Comparison of ENCODE assay signal across 19 cellular contexts in genomic region chr3:118972974-118973373, GRCh38.
A peak's percentile ranks its signal among the peaks of the same experiment; 100 is the strongest.
DNase-seq lines count a peak whose midpoint lies in the region; ATAC-seq and TF ChIP-seq lines count a peak whose summit lies in the region.
"Had no signal": no experiment of that assay in that cellular context is flagged by ENCODE, and none has a peak within 500 bp of the region (broad histone marks: within the 10 kb centered on the region; RNA-seq: fewer than 3 reads in every experiment).

No MANE protein-coding gene starts in this region.

- H3K36me3 Mint-ChIP-seq in activated CD4-positive, alpha-beta memory T cell treated with anti-CD3 and anti-CD28 coated beads, Interleukin-2, amount 10 ng/mL, durations not matched to agents 7 days and 5 days (ENCODE audit: low read depth): no peaks in the 10 kb centered on the region
- H3K36me3 Mint-ChIP-seq: stimulated activated effector memory CD8-positive, alpha-beta T cell treated with anti-CD3 and anti-CD28 coated beads, Interleukin-12 subunit alpha, Interleukin-12 subunit beta, amount 100 ng/mL, for 72 hours; type B pancreatic cell had no signal

- no peaks in the 10 kb centered on the region for H3K36me3 ChIP-seq in heart right ventricle
- H3K36me3 ChIP-seq: left lung, spleen had no signal

- peaks cover 2% of the 10 kb centered on the region for H3K27me3 Mint-ChIP-seq in activated CD4-positive, alpha-beta memory T cell treated with anti-CD3 and anti-CD28 coated beads, Interleukin-2, amount 10 ng/mL, durations not matched to agents 7 days and 5 days
- H3K27me3 Mint-ChIP-seq: type B pancreatic cell had no signal

- ATAC-seq in heart right ventricle: peak; percentile 63 to 94 (median 92)
- peak; percentile 48 for ATAC-seq in sciatic nerve
- no peak for ATAC-seq in GM18519 (IDR thresholded peaks at IDR 0.05; ENCODE audit: low FRiP score, unreplicated experiment)
- ATAC-seq: activated CD8-positive, alpha-beta T cell treated with anti-CD3 and anti-CD28 coated beads, Interleukin-2, amount 10 ng/mL, durations not matched to agents 7 days and 5 days; effector memory CD8-positive, alpha-beta T cell; left lung; stimulated activated effector memory CD8-positive, alpha-beta T cell treated with anti-CD3 and anti-CD28 coated beads, Interleukin-12 subunit alpha, Interleukin-12 subunit beta, amount 100 ng/mL, for 72 hours had no signal

- POLR2A ChIA-PET in activated CD4-positive, alpha-beta memory T cell treated with anti-CD3 and anti-CD28 coated beads, Interleukin-2, amount 10 ng/mL, durations not matched to agents 7 days and 5 days (lab: Charles Lee): no interaction called here

- WGBS in heart right ventricle, 2 donors: 40 to 50% methylated on average over 4 of the region's 4 CpGs

- H3K4me3 Mint-ChIP-seq in activated CD4-positive, alpha-beta memory T cell treated with anti-CD3 and anti-CD28 coated beads, Interleukin-2, amount 10 ng/mL, durations not matched to agents 7 days and 5 days: no peak overlapping the region
- H3K4me3 Mint-ChIP-seq: activated CD8-positive, alpha-beta T cell treated with anti-CD3 and anti-CD28 coated beads, Interleukin-2, amount 10 ng/mL, durations not matched to agents 7 days and 5 days; activated T-helper 1 cell treated with anti-CD3 and anti-CD28 coated beads, Interleukin-12 subunit alpha, Interleukin-12 subunit beta, Interleukin-2, Interleukin-4 antibody, amounts not matched to agents 30 ng/mL and 10 ng/mL and 1 ng/mL, durations not matched to agents 14 hours and 24 hours and 36 hours; effector memory CD8-positive, alpha-beta T cell; stimulated activated effector memory CD8-positive, alpha-beta T cell treated with anti-CD3 and anti-CD28 coated beads, Interleukin-12 subunit alpha, Interleukin-12 subunit beta, amount 100 ng/mL, for 72 hours; T-helper 1 cell treated with Interleukin-12 subunit alpha and Interleukin-12 subunit beta and Interleukin-4 antibody, amounts not matched to agents 30 μg/mL and 1 μg/mL, for 36 hours; type B pancreatic cell had no signal

- no peak overlapping the region for H3K4me3 ChIP-seq in heart right ventricle
- H3K4me3 ChIP-seq: left lung, spleen had no signal

- H3K27ac ChIP-seq in heart right ventricle: peak overlapping the region in 3 of 10 donors; percentile 41 to 73 (median 58)
- H3K27ac ChIP-seq: 22Rv1, left lung, spleen, VCaP had no signal

- peak in 1 of 9 donors; percentile 7 for TF ChIP-seq CTCF in heart right ventricle (IDR thresholded peaks at IDR 0.05)

- H3K9me3 ChIP-seq in heart right ventricle: no peaks in the 10 kb centered on the region
- H3K9me3 ChIP-seq: left lung, spleen had no signal

- peaks cover 0 to 26% (median 5%) of the 10 kb centered on the region in 9 donors for H3K4me1 ChIP-seq in heart right ventricle
- H3K4me1 ChIP-seq: left lung, spleen had no signal

- intact Hi-C loops in heart right ventricle (cut with DNase I): no loop called here
- intact Hi-C loops in sciatic nerve (cut with DNase I): no loop called here

- H3K27me3 ChIP-seq in heart right ventricle: no peaks in the 10 kb centered on the region
- H3K27me3 ChIP-seq: left lung had no signal

- DNase-seq in DMS 273 (lab: John Stamatoyannopoulos, UW; ENCODE audit: unreplicated experiment) (peak; percentile 59), DMS 273 treated with DMSO at 0.1 percent for 48 hours (lab: John Stamatoyannopoulos, UW) (no peak), amygdala (lab: John Stamatoyannopoulos, UW) (peak in 47 of 56 donors; percentile 11 to 80 (median 44)), heart right ventricle (peak; percentile 45 to 48), sciatic nerve (ENCODE audit: low spot score) (no peak), NOMO-1 treated with dmso at 0.1 percent for 144 hours (lab: John Stamatoyannopoulos, UW; ENCODE audit: unreplicated experiment) (no peak)
- no peak for DNase-seq in activated CD4-positive, alpha-beta memory T cell treated with anti-CD3 and anti-CD28 coated beads, Interleukin-2, amount 10 ng/mL, durations not matched to agents 7 days and 5 days
- DNase-seq: activated CD8-positive, alpha-beta T cell treated with anti-CD3 and anti-CD28 coated beads, Interleukin-2, amount 10 ng/mL, durations not matched to agents 7 days and 5 days; central memory CD4-positive, alpha-beta T cell; effector memory CD8-positive, alpha-beta T cell; left lung; spleen had no signal

- no peak overlapping the region for H3K27ac Mint-ChIP-seq in activated CD4-positive, alpha-beta memory T cell treated with anti-CD3 and anti-CD28 coated beads, Interleukin-2, amount 10 ng/mL, durations not matched to agents 7 days and 5 days
- H3K27ac Mint-ChIP-seq: activated CD8-positive, alpha-beta T cell treated with anti-CD3 and anti-CD28 coated beads, Interleukin-2, amount 10 ng/mL, durations not matched to agents 7 days and 5 days; activated T-helper 1 cell treated with anti-CD3 and anti-CD28 coated beads, Interleukin-12 subunit alpha, Interleukin-12 subunit beta, Interleukin-2, Interleukin-4 antibody, amounts not matched to agents 30 ng/mL and 10 ng/mL and 1 ng/mL, durations not matched to agents 14 hours and 24 hours and 36 hours; effector memory CD8-positive, alpha-beta T cell; stimulated activated effector memory CD8-positive, alpha-beta T cell treated with anti-CD3 and anti-CD28 coated beads, Interleukin-12 subunit alpha, Interleukin-12 subunit beta, amount 100 ng/mL, for 72 hours; T-helper 1 cell treated with Interleukin-12 subunit alpha and Interleukin-12 subunit beta and Interleukin-4 antibody, amounts not matched to agents 30 μg/mL and 1 μg/mL, for 36 hours; type B pancreatic cell had no signal

- no peaks in the 10 kb centered on the region for H3K4me1 Mint-ChIP-seq in activated CD4-positive, alpha-beta memory T cell treated with anti-CD3 and anti-CD28 coated beads, Interleukin-2, amount 10 ng/mL, durations not matched to agents 7 days and 5 days
- H3K4me1 Mint-ChIP-seq: stimulated activated effector memory CD8-positive, alpha-beta T cell treated with anti-CD3 and anti-CD28 coated beads, Interleukin-12 subunit alpha, Interleukin-12 subunit beta, amount 100 ng/mL, for 72 hours had no signal

- CTCF ChIA-PET in activated CD4-positive, alpha-beta memory T cell treated with anti-CD3 and anti-CD28 coated beads, Interleukin-2, amount 10 ng/mL, durations not matched to agents 7 days and 5 days (lab: Charles Lee): no interaction called here

- no peaks in the 10 kb centered on the region for H3K9me3 Mint-ChIP-seq in activated CD4-positive, alpha-beta memory T cell treated with anti-CD3 and anti-CD28 coated beads, Interleukin-2, amount 10 ng/mL, durations not matched to agents 7 days and 5 days
- H3K9me3 Mint-ChIP-seq: activated T-helper 1 cell treated with anti-CD3 and anti-CD28 coated beads, Interleukin-12 subunit alpha, Interleukin-12 subunit beta, Interleukin-2, Interleukin-4 antibody, amounts not matched to agents 30 ng/mL and 10 ng/mL and 1 ng/mL, durations not matched to agents 14 hours and 24 hours and 36 hours; stimulated activated effector memory CD8-positive, alpha-beta T cell treated with anti-CD3 and anti-CD28 coated beads, Interleukin-12 subunit alpha, Interleukin-12 subunit beta, amount 100 ng/mL, for 72 hours; T-helper 1 cell treated with Interleukin-12 subunit alpha and Interleukin-12 subunit beta and Interleukin-4 antibody, amounts not matched to agents 30 μg/mL and 1 μg/mL, for 36 hours; type B pancreatic cell had no signal

Comparison
In these comparisons a context has a peak if more than half of its experiments do, and no peak if none do; other contexts are left out.
1. DNase-seq: peak in DMS 273 (single experiment), amygdala (47 of 56) and heart right ventricle (2 of 2); none in DMS 273 treated with DMSO at 0.1 percent for 48 hours (single experiment), sciatic nerve (single experiment), NOMO-1 treated with dmso at 0.1 percent for 144 hours (single experiment) and activated CD4-positive, alpha-beta memory T cell treated with anti-CD3 and anti-CD28 coated beads, Interleukin-2, amount 10 ng/mL, durations not matched to agents 7 days and 5 days (single experiment).